ENCODE assay signal across 23 cellular contexts in genomic region chr2:134190062-134190806, GRCh38.
A peak's percentile ranks its signal among the peaks of the same experiment; 100 is the strongest.
DNase-seq lines count a peak whose midpoint lies in the region; ATAC-seq and TF ChIP-seq lines count a peak whose summit lies in the region.
"Had no signal": no experiment of that assay in that cellular context is flagged by ENCODE, and none has a peak within 500 bp of the region (broad histone marks: within the 10 kb centered on the region; RNA-seq: fewer than 3 reads in every experiment).

No MANE protein-coding gene starts in this region.

- H3K9me3 Mint-ChIP-seq in activated T-helper 1 cell treated with anti-CD3 and anti-CD28 coated beads, Interleukin-12 subunit alpha, Interleukin-12 subunit beta, Interleukin-2, Interleukin-4 antibody, amounts not matched to agents 30 ng/mL and 10 ng/mL and 1 ng/mL, durations not matched to agents 14 hours and 24 hours and 36 hours = no peaks in the 10 kb centered on the region
- H3K9me3 Mint-ChIP-seq: T-helper 2 cell treated with Interferon-gamma antibody and Interleukin-4, amounts not matched to agents 5 μg/mL and 100 μg/mL, for 36 hours had no signal

- DNase-seq in left ventricle myocardium inferior (no peak), right atrium auricular region (ENCODE audit: low spot score) (no peak), amniotic epithelial cell (ENCODE audit: low read depth) (peak; percentile 14), medulla oblongata (ENCODE audit: extremely low spot score) (peak; percentile 65), superior temporal gyrus (ENCODE audit: extremely low spot score) (peak; percentile 61), NCI-H2196 (lab: John Stamatoyannopoulos, UW; ENCODE audit: unreplicated experiment) (no peak)
- DNase-seq in activated T-helper 1 cell treated with anti-CD3 and anti-CD28 coated beads, Interleukin-12 subunit alpha, Interleukin-12 subunit beta, Interleukin-2, Interleukin-4 antibody, amounts not matched to agents 30 ng/mL and 10 ng/mL and 1 ng/mL, durations not matched to agents 14 hours and 24 hours and 36 hours (ENCODE audit: low spot score) = no peak
- DNase-seq: activated CD4-positive, alpha-beta T cell treated with anti-CD3 and anti-CD28 coated beads for 4 hours; activated naive CD4-positive, alpha-beta T cell treated with Interleukin-2 at 50 U/mL for 16 hours; activated T-cell treated with anti-CD3 and anti-CD28 coated beads, Interleukin-2, amount 50 U/mL, for 4 hours; COR-L47; DMS79; GF-D8; Kasumi-1 had no signal

- H3K36me3 ChIP-seq in left ventricle myocardium inferior = no peaks in the 10 kb centered on the region
- no peaks in the 10 kb centered on the region for H3K36me3 ChIP-seq in right atrium auricular region
- H3K36me3 ChIP-seq: cardiac muscle cell, heart right ventricle had no signal

- no peaks in the 10 kb centered on the region for H3K27me3 ChIP-seq in left ventricle myocardium inferior (ENCODE audit: low read depth)
- no peaks in the 10 kb centered on the region for H3K27me3 ChIP-seq in right atrium auricular region
- H3K27me3 ChIP-seq: cardiac muscle cell, heart right ventricle had no signal

- H3K27me3 Mint-ChIP-seq in activated T-helper 1 cell treated with anti-CD3 and anti-CD28 coated beads, Interleukin-12 subunit alpha, Interleukin-12 subunit beta, Interleukin-2, Interleukin-4 antibody, amounts not matched to agents 30 ng/mL and 10 ng/mL and 1 ng/mL, durations not matched to agents 14 hours and 24 hours and 36 hours (ENCODE audit: insufficient read depth) = no peaks in the 10 kb centered on the region

- TF ChIP-seq CTCF in left ventricle myocardium inferior (IDR thresholded peaks at IDR 0.05; ENCODE audit: borderline replicate concordance) (no peak), right atrium auricular region (IDR thresholded peaks at IDR 0.05) (no peak)

- no peak overlapping the region for H3K27ac Mint-ChIP-seq in activated T-helper 1 cell treated with anti-CD3 and anti-CD28 coated beads, Interleukin-12 subunit alpha, Interleukin-12 subunit beta, Interleukin-2, Interleukin-4 antibody, amounts not matched to agents 30 ng/mL and 10 ng/mL and 1 ng/mL, durations not matched to agents 14 hours and 24 hours and 36 hours
- H3K27ac Mint-ChIP-seq: T-helper 2 cell treated with Interferon-gamma antibody and Interleukin-4, amounts not matched to agents 5 μg/mL and 100 μg/mL, for 36 hours had no signal

- no peak overlapping the region for H3K4me3 ChIP-seq in left ventricle myocardium inferior
- H3K4me3 ChIP-seq in right atrium auricular region = no peak overlapping the region
- H3K4me3 ChIP-seq: A549, cardiac muscle cell, coronary artery, GM23248, heart right ventricle, skin epidermis had no signal

- H3K27ac ChIP-seq in left ventricle myocardium inferior (replicated peaks) (peak overlapping the region; percentile 50), right atrium auricular region (peak overlapping the region in 1 of 2 donors; percentile 6)
- H3K27ac ChIP-seq: A549, cardiac muscle cell, coronary artery, GM23248, skin epidermis had no signal

- no peak overlapping the region for H3K4me3 Mint-ChIP-seq in activated T-helper 1 cell treated with anti-CD3 and anti-CD28 coated beads, Interleukin-12 subunit alpha, Interleukin-12 subunit beta, Interleukin-2, Interleukin-4 antibody, amounts not matched to agents 30 ng/mL and 10 ng/mL and 1 ng/mL, durations not matched to agents 14 hours and 24 hours and 36 hours
- H3K4me3 Mint-ChIP-seq: activated T-cell treated with anti-CD3 and anti-CD28 coated beads, Interleukin-2, amount 50 U/mL, for 4 hours; T-helper 2 cell treated with Interferon-gamma antibody and Interleukin-4, amounts not matched to agents 5 μg/mL and 100 μg/mL, for 36 hours had no signal

- intact Hi-C loops in left ventricle myocardium inferior (cut with micrococcal nuclease) = no loop called here
- intact Hi-C loops in activated T-helper 1 cell treated with anti-CD3 and anti-CD28 coated beads, Interleukin-12 subunit alpha, Interleukin-12 subunit beta, Interleukin-2, Interleukin-4 antibody, amounts not matched to agents 30 ng/mL and 10 ng/mL and 1 ng/mL, durations not matched to agents 14 hours and 24 hours and 36 hours (cut with micrococcal nuclease) = no loop called here

- H3K4me1 ChIP-seq in left ventricle myocardium inferior (peaks cover 83% of the 10 kb centered on the region), right atrium auricular region (peaks cover 0 to 52% of the 10 kb centered on the region in 2 donors)

- H3K4me1 Mint-ChIP-seq in activated T-helper 1 cell treated with anti-CD3 and anti-CD28 coated beads, Interleukin-12 subunit alpha, Interleukin-12 subunit beta, Interleukin-2, Interleukin-4 antibody, amounts not matched to agents 30 ng/mL and 10 ng/mL and 1 ng/mL, durations not matched to agents 14 hours and 24 hours and 36 hours (ENCODE audit: low read depth) = peaks cover 9% of the 10 kb centered on the region

- no peak for ATAC-seq in HG03342 (IDR thresholded peaks at IDR 0.05; ENCODE audit: unreplicated experiment)
- ATAC-seq: A549; activated T-cell treated with anti-CD3 and anti-CD28 coated beads, Interleukin-2, amount 50 U/mL, for 4 hours; SK-N-SH treated with all-trans-retinoic acid at 6 μM for 48 hours had no signal

- no peaks in the 10 kb centered on the region for H3K9me3 ChIP-seq in left ventricle myocardium inferior (replicated peaks)
- no peaks in the 10 kb centered on the region for H3K9me3 ChIP-seq in right atrium auricular region
- H3K9me3 ChIP-seq: A549 had no signal

- peaks cover 1% of the 10 kb centered on the region for H3K36me3 Mint-ChIP-seq in activated T-helper 1 cell treated with anti-CD3 and anti-CD28 coated beads, Interleukin-12 subunit alpha, Interleukin-12 subunit beta, Interleukin-2, Interleukin-4 antibody, amounts not matched to agents 30 ng/mL and 10 ng/mL and 1 ng/mL, durations not matched to agents 14 hours and 24 hours and 36 hours (ENCODE audit: low read depth)

Comparison
In these comparisons a context has a peak if more than half of its experiments do, and no peak if none do; other contexts are left out.
1. DNase-seq: peak in amniotic epithelial cell (single experiment), medulla oblongata (single experiment) and superior temporal gyrus (single experiment); none in left ventricle myocardium inferior (single experiment), right atrium auricular region (single experiment), NCI-H2196 (single experiment) and activated T-helper 1 cell treated with anti-CD3 and anti-CD28 coated beads, Interleukin-12 subunit alpha, Interleukin-12 subunit beta, Interleukin-2, Interleukin-4 antibody, amounts not matched to agents 30 ng/mL and 10 ng/mL and 1 ng/mL, durations not matched to agents 14 hours and 24 hours and 36 hours (single experiment).